In the genomic region with DNA sequence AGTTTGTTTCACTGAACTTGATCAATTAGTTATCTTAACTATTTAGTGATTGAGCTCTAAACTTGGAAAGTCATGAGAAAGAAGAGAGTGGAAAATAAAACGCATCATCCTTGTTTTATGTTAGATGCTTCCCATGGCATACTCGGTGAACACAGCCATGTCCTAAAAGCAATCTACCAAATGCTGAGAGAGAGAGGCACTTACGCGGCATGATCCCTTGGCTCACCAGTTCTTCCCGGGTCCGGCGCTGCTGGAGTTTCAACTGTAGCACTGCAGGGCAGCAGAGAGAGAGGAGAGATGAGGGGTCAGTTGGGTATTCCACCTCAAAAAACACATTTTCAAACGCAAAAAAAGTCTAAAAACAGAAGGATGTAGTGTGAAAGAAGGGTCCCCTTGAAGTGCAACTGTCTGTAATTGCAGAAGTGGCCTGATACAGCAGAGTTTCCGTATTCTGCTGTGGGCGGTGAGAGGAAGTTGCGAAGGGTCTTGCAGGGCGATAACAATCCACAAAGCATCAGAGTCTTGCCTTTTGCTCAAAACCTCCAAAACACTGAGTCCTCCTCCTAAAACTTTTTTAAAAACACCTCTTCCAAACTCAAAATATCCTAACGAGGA, we compare ENCODE assay signal across 8 cellular contexts.
DNase-seq lines count a peak whose midpoint lies in the region; ATAC-seq and TF ChIP-seq lines count a peak whose summit lies in the region.

No MANE protein-coding gene starts in this region.

- H3K4me1 Mint-ChIP-seq in T-cell, result peaks cover 76 to 79% (median 79%) of the 10 kb centered on the region in 3 donors

- CTCF ChIA-PET in T-cell (lab: Charles Lee), result interaction anchor here in 1 of 2 donors (0.6 to 2.7 kb wide), 2 partner anchors 26 to 234 kb away, joined by 6 to 17 read pairs; no protein-coding TSS in a partner anchor

- POLR2A ChIA-PET in T-cell (lab: Charles Lee), result no interaction called here

- TF ChIP-seq POLR2A in adrenal gland (IDR thresholded peaks at IDR 0.05), result no peak

- intact Hi-C loops in adrenal gland (cut with DNase I), result no loop called here

- peaks cover 0 to 12% of the 10 kb centered on the region in 2 donors for H3K4me1 ChIP-seq in adrenal gland (replicated peaks in 1 of 2)

- peak in 33 of 34 experiments; percentile 7 to 63 (median 33) for DNase-seq in T-cell
- no peak for DNase-seq in adrenal gland
- DNase-seq in stimulated activated CD4-positive, alpha-beta T cell treated with anti-CD3 and anti-CD28 coated beads, Interleukin-2, amount 100 ng/mL, for 24 hours, result peak; percentile 48
- no peak for DNase-seq in NCI-H1048 (lab: John Stamatoyannopoulos, UW)
- DNase-seq in hepatic stellate cell (ENCODE audit: low spot score), result no peak

- TF ChIP-seq CTCF in adrenal gland (IDR thresholded peaks at IDR 0.05), result no peak

- peaks cover 23% of the 10 kb centered on the region for H3K36me3 Mint-ChIP-seq in T-cell

- 75 to 89% (median 79%) methylated on average over 13 of the region's 13 CpGs for WGBS in adrenal gland, 4 donors

- H3K27me3 ChIP-seq in adrenal gland, result no peaks in the 10 kb centered on the region

- H3K9me3 Mint-ChIP-seq in T-cell, result no peaks in the 10 kb centered on the region

- H3K4me3 Mint-ChIP-seq in T-cell, result peak overlapping the region; percentile 92 to 99 (median 99)

- peak overlapping the region in 3 of 5 donors; percentile 14 to 25 (median 24) for H3K27ac ChIP-seq in adrenal gland

- peak overlapping the region; percentile 98 to 100 for H3K27ac Mint-ChIP-seq in T-cell

- H3K9me3 ChIP-seq in adrenal gland (replicated peaks in 1 of 3), result no peaks in the 10 kb centered on the region

- peak overlapping the region in 1 of 4 donors; percentile 38 for H3K4me3 ChIP-seq in adrenal gland

- H3K36me3 ChIP-seq in adrenal gland (replicated peaks in 1 of 2), result no peaks in the 10 kb centered on the region

- ATAC-seq in GM19395 (IDR thresholded peaks at IDR 0.05; ENCODE audit: unreplicated experiment) (peak; percentile 72), T-cell (replicated peaks in 1 of 4) (peak; percentile 86 to 90 (median 89)), GM21360 (IDR thresholded peaks at IDR 0.05; ENCODE audit: unreplicated experiment) (no peak), HG02763 (IDR thresholded peaks at IDR 0.05; ENCODE audit: unreplicated experiment) (no peak)

- H3K27me3 Mint-ChIP-seq in T-cell, result no peaks in the 10 kb centered on the region

Comparison
In these comparisons a context has a peak if more than half of its experiments do, and no peak if none do; other contexts are left out.
1. ATAC-seq: peak in GM19395 (single experiment) and T-cell (4 of 4); none in GM21360 (single experiment) and HG02763 (single experiment).
2. DNase-seq: peak in T-cell (33 of 34) and stimulated activated CD4-positive, alpha-beta T cell treated with anti-CD3 and anti-CD28 coated beads, Interleukin-2, amount 100 ng/mL, for 24 hours (2 of 2); none in adrenal gland (0 of 7), NCI-H1048 (single experiment) and hepatic stellate cell (single experiment).